ENCODE assay signal across 1 cellular context in genomic region chrX:73561791-73562190, GRCh38.
TF ChIP-seq lines count a peak whose summit lies in the region.

No MANE protein-coding gene starts in this region.

TF ChIP-seq in H1, 55 proteins besides CTCF, POLR2A, EP300 and RAD21 (continued from another document):
- TF ChIP-seq RBBP5 (IDR thresholded peaks at IDR 0.05; ENCODE audit: borderline replicate concordance, low read depth, low read length) (no peak), NANOG (IDR thresholded peaks at IDR 0.05; ENCODE audit: insufficient read depth, low read depth, low read length, poor library complexity, severe bottlenecking) (no peak), SIX5 (IDR thresholded peaks at IDR 0.05; ENCODE audit: low read depth, low read length) (no peak), RXRA (IDR thresholded peaks at IDR 0.05; ENCODE audit: insufficient read depth, low read depth, low read length) (no peak), JUND (IDR thresholded peaks at IDR 0.05; ENCODE audit: low read length) (no peak), GTF2F1 (IDR thresholded peaks at IDR 0.05; ENCODE audit: borderline replicate concordance, low read depth, low read length) (no peak), KDM5A (IDR thresholded peaks at IDR 0.05; ENCODE audit: low read length) (no peak)
